ENCODE assay signal across 14 cellular contexts in the genomic region with DNA sequence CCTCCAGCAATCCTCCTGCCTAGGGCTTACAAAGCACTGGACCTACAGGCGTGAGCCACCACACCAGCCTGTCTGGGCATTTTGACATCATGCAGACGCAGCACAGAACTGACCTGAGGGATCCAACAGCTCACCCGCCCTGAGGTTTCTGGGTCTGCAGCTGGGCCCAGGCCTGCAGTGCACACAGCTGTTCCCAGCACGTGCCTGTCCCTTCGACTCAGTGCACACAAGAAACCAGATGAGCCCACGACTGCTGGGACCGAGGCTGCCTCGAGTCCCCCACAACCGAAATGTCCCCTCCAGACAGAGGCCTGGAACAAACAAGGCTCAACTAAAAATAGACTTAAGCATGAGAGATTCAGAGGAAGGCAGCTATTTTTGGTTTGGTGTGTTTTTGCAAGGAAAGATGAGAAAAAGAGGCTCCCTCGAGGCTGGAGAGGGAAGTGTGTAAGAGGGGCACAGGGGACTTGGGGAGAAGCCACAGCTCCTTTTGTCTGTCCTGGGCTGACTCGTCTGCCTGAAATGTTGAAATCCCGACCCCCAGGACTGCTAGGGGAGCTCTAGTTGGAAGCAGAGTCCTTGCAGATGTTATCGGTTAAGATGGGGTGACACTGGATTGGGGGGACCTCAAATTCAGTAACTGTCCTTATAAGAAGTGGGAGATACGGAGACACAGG.
"Had no signal": no experiment of that assay in that cellular context is flagged by ENCODE, and none has a peak within 500 bp of the region (broad histone marks: within the 10 kb centered on the region; RNA-seq: fewer than 3 reads in every experiment).

No MANE protein-coding gene starts in this region.

- H3K4me1 ChIP-seq: breast epithelium, transverse colon had no signal

- H3K27me3 ChIP-seq: vagina had no signal

- H3K4me3 ChIP-seq: breast epithelium, transverse colon, vagina had no signal

- H3K4me3 Mint-ChIP-seq: activated CD4-positive, alpha-beta T cell treated with anti-CD3 and anti-CD28 coated beads, Interleukin-2, amount 10 ng/mL, durations not matched to agents 7 days and 5 days; activated naive CD8-positive, alpha-beta T cell treated with anti-CD3 and anti-CD28 coated beads for 36 hours; activated T-cell treated with anti-CD3 and anti-CD28 coated beads, Interleukin-2, amount 50 U/mL, for 72 hours had no signal

- H3K27ac ChIP-seq: breast epithelium, transverse colon, vagina had no signal

- H3K4me1 Mint-ChIP-seq: activated CD4-positive, alpha-beta T cell treated with anti-CD3 and anti-CD28 coated beads, Interleukin-2, amount 10 ng/mL, durations not matched to agents 7 days and 5 days; activated naive CD8-positive, alpha-beta T cell treated with anti-CD3 and anti-CD28 coated beads for 36 hours had no signal

- H3K36me3 Mint-ChIP-seq: activated naive CD8-positive, alpha-beta T cell treated with anti-CD3 and anti-CD28 coated beads for 36 hours had no signal

- H3K36me3 ChIP-seq: breast epithelium, transverse colon, vagina had no signal

- H3K9me3 ChIP-seq: vagina had no signal

- ATAC-seq: activated T-cell treated with anti-CD3 and anti-CD28 coated beads, Interleukin-2, amount 50 U/mL, for 72 hours; stimulated activated naive B cell treated with anti-CD40 and anti-IgM and Interleukin-4, amounts not matched to agents 10 μg/mL and 1 μg/mL and 100 μg/mL, for 72 hours had no signal

- H3K27ac Mint-ChIP-seq: activated CD4-positive, alpha-beta T cell treated with anti-CD3 and anti-CD28 coated beads, Interleukin-2, amount 10 ng/mL, durations not matched to agents 7 days and 5 days; activated naive CD8-positive, alpha-beta T cell treated with anti-CD3 and anti-CD28 coated beads for 36 hours; activated T-cell treated with anti-CD3 and anti-CD28 coated beads, Interleukin-2, amount 50 U/mL, for 72 hours; stimulated activated naive B cell treated with anti-CD40 and anti-IgM and Interleukin-4, amounts not matched to agents 10 μg/mL and 1 μg/mL and 100 μg/mL, for 72 hours had no signal

- DNase-seq: activated CD4-positive, alpha-beta T cell treated with anti-CD3 and anti-CD28 coated beads, Interleukin-2, amount 10 ng/mL, durations not matched to agents 7 days and 5 days; activated CD4-positive, CD25-positive, alpha-beta regulatory T cell; activated CD8-positive, alpha-beta memory T cell treated with anti-CD3 and anti-CD28 coated beads, Interleukin-2, amount 50 U/mL, for 48 hours; activated gamma-delta T cell treated with Interleukin-2 at 50 U/mL for 16 hours; activated naive CD8-positive, alpha-beta T cell treated with anti-CD3 and anti-CD28 coated beads for 36 hours; activated T-cell treated with anti-CD3 and anti-CD28 coated beads, Interleukin-2, amount 50 U/mL, for 72 hours; amygdala; hypothalamus; stimulated activated CD4-positive, alpha-beta T cell treated with anti-CD3 and anti-CD28 coated beads, Interleukin-15, amount 100 ng/mL, for 24 hours; stimulated activated CD4-positive, alpha-beta T cell treated with anti-CD3 and anti-CD28 coated beads, Interleukin-4, amount 100 ng/mL, for 1 hour; stimulated activated naive B cell treated with anti-CD40 and anti-IgM and Interleukin-4, amounts not matched to agents 10 μg/mL and 1 μg/mL and 100 μg/mL, for 72 hours; transverse colon had no signal
